In the genomic region with DNA sequence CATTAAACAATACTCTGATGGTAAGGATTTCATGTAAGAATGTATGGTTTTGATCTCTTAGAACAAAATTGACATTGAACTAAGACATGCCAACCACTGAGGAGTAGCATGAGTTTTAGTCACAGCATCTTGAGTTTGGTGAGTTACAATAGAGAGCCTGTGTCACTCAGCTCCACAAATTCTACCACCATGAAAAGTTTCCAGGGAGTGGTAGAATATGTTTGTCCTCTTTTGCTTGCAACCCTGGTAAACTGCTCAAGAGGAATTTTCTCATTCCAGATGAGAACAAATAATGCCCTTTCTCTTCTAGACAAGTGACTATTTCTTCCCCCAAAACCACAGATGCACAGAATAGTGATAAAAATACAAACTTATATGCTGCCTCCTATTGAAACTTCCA, we compare ENCODE assay signal across 19 cellular contexts.
"Had no signal": no experiment of that assay in that cellular context is flagged by ENCODE, and none has a peak within 500 bp of the region (broad histone marks: within the 10 kb centered on the region; RNA-seq: fewer than 3 reads in every experiment).

No MANE protein-coding gene starts in this region.

- H3K4me1 ChIP-seq: colonic mucosa, esophagus muscularis mucosa, foreskin keratinocyte, gastrocnemius medialis, heart right ventricle, left lung, lower lobe of right lung had no signal

- H3K36me3 ChIP-seq: colonic mucosa, esophagus muscularis mucosa, gastrocnemius medialis, heart right ventricle, left lung, lower lobe of right lung had no signal

- H3K9me3 ChIP-seq: colonic mucosa, esophagus muscularis mucosa, gastrocnemius medialis, heart right ventricle, left lung, lower lobe of right lung, mucosa of descending colon had no signal

- H3K4me3 ChIP-seq: colonic mucosa, dorsolateral prefrontal cortex, esophagus muscularis mucosa, gastrocnemius medialis, heart right ventricle, left lung, lower lobe of right lung, mucosa of descending colon had no signal

- H3K27ac ChIP-seq: colonic mucosa, dorsolateral prefrontal cortex, esophagus muscularis mucosa, foreskin keratinocyte, gastrocnemius medialis, heart right ventricle, left lung, lower lobe of right lung had no signal

- DNase-seq: colonic mucosa; cortex of kidney; dorsolateral prefrontal cortex; effector CD4-positive, alpha-beta T cell; effector memory CD4-positive, alpha-beta T cell; foreskin keratinocyte; gastrocnemius medialis; glutamatergic neuron; head of caudate nucleus; heart right ventricle; hippocampal formation; left cardiac atrium; left lung; left ventricle myocardium superior; lower lobe of right lung; mesenchymal stem cell; mucosa of descending colon; naive B cell had no signal

- H3K27me3 ChIP-seq: colonic mucosa, foreskin keratinocyte, gastrocnemius medialis, heart right ventricle, left lung had no signal
